ENCODE assay signal across 12 cellular contexts in the genomic region with DNA sequence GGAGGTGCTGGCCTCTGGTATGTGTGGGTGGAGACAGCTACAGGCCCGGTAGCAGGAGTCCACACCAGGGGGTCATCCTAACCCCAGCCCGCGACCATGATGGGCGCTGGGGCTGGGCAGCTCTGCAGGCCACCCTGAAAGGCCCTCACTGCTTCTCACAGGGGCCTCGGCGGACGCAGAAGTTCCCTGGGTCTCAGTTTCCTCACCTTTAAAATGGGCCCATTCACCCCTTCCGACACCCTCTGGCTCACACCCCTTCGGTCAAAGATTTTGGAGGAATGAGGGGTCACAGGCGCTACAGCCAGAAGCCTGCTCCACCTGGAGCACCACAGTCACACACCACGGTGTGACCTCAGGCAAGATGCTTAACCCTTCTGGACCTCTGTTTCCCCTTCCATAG. TPM values are rescaled to one million over a fixed set of nuclear protein-coding genes. Genes with fewer than 3 reads are reported as not detected.
A peak's percentile ranks its signal among the peaks of the same experiment; 100 is the strongest.
DNase-seq lines count a peak whose midpoint lies in the region; ATAC-seq and TF ChIP-seq lines count a peak whose summit lies in the region.
"Had no signal": no experiment of that assay in that cellular context is flagged by ENCODE, and none has a peak within 500 bp of the region (broad histone marks: within the 10 kb centered on the region; RNA-seq: fewer than 3 reads in every experiment).

No MANE protein-coding gene starts in this region.

- no peaks in the 10 kb centered on the region for H3K9me2 ChIP-seq in GM23248 (ENCODE audit: insufficient read depth)

- peaks cover 89% of the 10 kb centered on the region for H3K79me2 ChIP-seq in GM23248 (ENCODE audit: insufficient read depth)

- H2AFZ ChIP-seq in GM23248, result no peak overlapping the region

- H3K4me1 ChIP-seq in GM23248 (ENCODE audit: insufficient read depth) (peaks cover 61% of the 10 kb centered on the region), ascending aorta (peaks cover 57 to 81% of the 10 kb centered on the region in 2 donors), left lung (peaks cover 83 to 100% of the 10 kb centered on the region in 2 donors), spleen (peaks cover 75 to 100% (median 99%) of the 10 kb centered on the region in 6 donors)

- peak overlapping the region; percentile 11 for H3K4me2 ChIP-seq in GM23248 (ENCODE audit: unreplicated experiment)

- ATAC-seq in left lung (no peak), HG03039 (IDR thresholded peaks at IDR 0.05; ENCODE audit: unreplicated experiment) (no peak), GM18858 (IDR thresholded peaks at IDR 0.05; ENCODE audit: unreplicated experiment) (no peak)
- ATAC-seq: activated CD4-positive, CD25-positive, alpha-beta regulatory T cell treated with anti-CD3 and anti-CD28 coated beads, Interleukin-2, amount 50 U/mL, for 24 hours had no signal

- H3K27ac ChIP-seq in GM23248, result peak overlapping the region; percentile 93
- peak overlapping the region; percentile 89 to 92 for H3K27ac ChIP-seq in ascending aorta
- peak overlapping the region; percentile 83 to 91 for H3K27ac ChIP-seq in left lung
- H3K27ac ChIP-seq in spleen, result peak overlapping the region in 7 of 8 donors; percentile 76 to 91 (median 88)

- H3K27me3 ChIP-seq in GM23248 (replicated peaks; ENCODE audit: insufficient read depth), result no peaks in the 10 kb centered on the region
- no peaks in the 10 kb centered on the region for H3K27me3 ChIP-seq in ascending aorta
- H3K27me3 ChIP-seq in left lung, result no peaks in the 10 kb centered on the region
- no peaks in the 10 kb centered on the region for H3K27me3 ChIP-seq in spleen (replicated peaks in 1 of 7)

- H4K20me1 ChIP-seq in GM23248 (ENCODE audit: insufficient read depth), result no peaks in the 10 kb centered on the region

- no peaks in the 10 kb centered on the region for H3K9me3 ChIP-seq in GM23248 (ENCODE audit: low read depth)
- no peaks in the 10 kb centered on the region for H3K9me3 ChIP-seq in ascending aorta
- no peaks in the 10 kb centered on the region for H3K9me3 ChIP-seq in left lung
- H3K9me3 ChIP-seq in spleen, result no peaks in the 10 kb centered on the region

- no peaks in the 10 kb centered on the region for H3K36me3 ChIP-seq in GM23248 (ENCODE audit: low read depth)
- H3K36me3 ChIP-seq in ascending aorta, result no peaks in the 10 kb centered on the region
- H3K36me3 ChIP-seq in left lung, result peaks cover 0 to 3% of the 10 kb centered on the region in 2 donors
- H3K36me3 ChIP-seq in spleen, result no peaks in the 10 kb centered on the region

- DNase-seq in GM23248 (no peak), ascending aorta (ENCODE audit: low spot score in 2 of 2) (no peak), left lung (no peak), spleen (no peak), Kasumi-1 (lab: John Stamatoyannopoulos, UW) (no peak), DMS79 treated with DMSO at 0.1 percent for 48 hours (lab: John Stamatoyannopoulos, UW) (no peak)
- DNase-seq: activated T-cell treated with anti-CD3 and anti-CD28 coated beads, Interleukin-2, amount 50 U/mL, for 48 hours; NCI-H187 had no signal

- TF ChIP-seq POLR2A in spleen (IDR thresholded peaks at IDR 0.05), result no peak

- H3K4me3 ChIP-seq in GM23248 (no peak overlapping the region), ascending aorta (no peak overlapping the region), left lung (no peak overlapping the region), spleen (no peak overlapping the region)

- H3F3A ChIP-seq in GM23248 (ENCODE audit: insufficient read depth), result peaks cover 26% of the 10 kb centered on the region

- intact Hi-C loops in ascending aorta (cut with DNase I), result no loop called here
- intact Hi-C loops in left lung (cut with DNase I), result loop anchor here in 1 of 2 donors (10.0 kb wide), 1 partner anchor 104 kb away; no protein-coding TSS in a partner anchor
- intact Hi-C loops in spleen (cut with DNase I; ENCODE audit: low total_unique reads), result no loop called here

- 86 to 90% methylated on average over 11 of the region's 11 CpGs for WGBS in GM23248 (ENCODE audit: low coverage in 1 of 2, low lambda C conversion rate in 2 of 2, missing lambda C conversion rate in 2 of 2), 2 experiments
- 76 to 94% (median 88%) methylated on average over 9 to 11 of the region's 11 CpGs for WGBS in spleen, 5 donors

- peak overlapping the region; percentile 80; the same call in 1 of the 2 replicates for H3K9ac ChIP-seq in GM23248

- no peak for TF ChIP-seq CTCF in ascending aorta (IDR thresholded peaks at IDR 0.05)
- TF ChIP-seq CTCF in left lung (IDR thresholded peaks at IDR 0.05), result no peak
- TF ChIP-seq CTCF in spleen (IDR thresholded peaks at IDR 0.05 in 8 of 11, conservative IDR thresholded peaks at IDR 0.05 in 3 of 11), result no peak

- in situ Hi-C loops in GM23248 (cut with MboI), result no loop called here

RNA-seq across cellular contexts. Expression of a gene that starts 8.0 kb away (rescaled TPM):
- 67.2 and 83.0 TPM in 2 replicates for total RNA-seq in GM23248 (2014; rRNA removed; shearing (Covaris generic))
- polyA plus RNA-seq in GM23248 (2016; fragmentation: Nextera tagmentation; extraction: Ambion mirVana) (35.7 and 37.4 TPM in 2 replicates), spleen (10 to 100 TPM; 44.4 to 97.9 (median 79.2) TPM)
- total RNA-seq in ascending aorta (407 TPM), left lung (100 to 1,000 TPM; 198 to 259 TPM), spleen (100 to 1,000 TPM; 121 to 238 (median 170) TPM)

RNA-seq across cellular contexts. Expression of a gene that starts 55.5 kb away (rescaled TPM):
- total RNA-seq in GM23248 (2014; rRNA removed; shearing (Covaris generic)), result not detected in 2 replicates
- polyA plus RNA-seq in GM23248 (2016; fragmentation: Nextera tagmentation; extraction: Ambion mirVana) (not detected in 2 replicates), spleen (not detected)
- total RNA-seq in ascending aorta (not detected), left lung (not detected), spleen (not detected)
- total RNA-seq: myocyte had no signal
